Comparison of ENCODE assay signal across 8 cellular contexts in the genomic region with DNA sequence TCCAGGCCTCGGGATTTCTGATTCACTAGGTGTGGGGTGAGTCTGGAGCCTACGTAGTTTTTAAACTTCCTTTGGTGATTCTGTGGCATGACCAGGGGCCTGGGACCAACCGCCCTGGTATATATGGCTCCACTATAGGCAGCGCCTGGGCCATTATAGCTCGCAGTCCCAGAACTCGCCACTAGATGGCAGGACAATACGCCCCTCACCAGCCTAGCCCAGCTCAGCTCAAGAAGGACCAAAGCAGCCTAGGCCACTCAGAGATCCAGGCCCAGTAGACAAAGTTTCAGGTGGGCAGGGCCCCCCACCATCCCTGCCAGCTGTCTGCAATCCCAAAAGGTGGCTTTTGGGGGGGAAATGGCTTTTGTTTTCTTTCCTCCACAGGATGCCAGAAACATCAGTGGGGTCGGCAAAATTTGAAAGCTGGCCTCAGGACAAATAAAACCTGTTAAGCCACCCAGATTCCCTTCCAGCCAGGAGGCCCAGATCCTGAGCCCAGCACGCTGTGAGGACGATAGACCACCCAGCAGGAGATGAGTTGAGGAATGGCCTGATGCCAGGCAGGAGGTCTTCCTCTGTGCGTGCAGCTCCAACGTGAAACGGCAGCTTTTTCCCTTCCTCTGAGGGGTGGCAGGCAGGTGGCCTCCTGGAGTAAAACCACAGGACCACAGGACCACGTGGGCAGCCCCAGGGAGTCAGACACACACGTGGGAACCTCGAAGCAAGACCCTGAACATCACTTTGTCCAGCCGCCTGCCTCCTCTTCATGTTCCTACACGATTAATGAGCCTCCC. TPM values are rescaled to one million over a fixed set of nuclear protein-coding genes. Genes with fewer than 3 reads are reported as not detected.
DNase-seq lines count a peak whose midpoint lies in the region; ATAC-seq and TF ChIP-seq lines count a peak whose summit lies in the region.

No MANE protein-coding gene starts in this region.

- H3K27me3 Mint-ChIP-seq in dendritic cell treated with granulocyte-macrophage colony-stimulating factor and Interleukin-4, amounts not matched to agents 40 ng/mL and 50 ng/mL, for 4 days, result peaks cover 10% of the 10 kb centered on the region

- 0 out of 2 replicates have a peak, but pooled peaks cover 2% of the 10 kb centered on the region for H4K20me1 ChIP-seq in DOHH2 (ENCODE audit: control insufficient read depth, insufficient read depth, low read depth, low read length)

- no peak overlapping the region for H3K4me3 Mint-ChIP-seq in dendritic cell treated with granulocyte-macrophage colony-stimulating factor and Interleukin-4, amounts not matched to agents 40 ng/mL and 50 ng/mL, for 4 days

- H3K9me2 ChIP-seq in DOHH2 (replicated peaks; ENCODE audit: control insufficient read depth, low read length), result no peaks in the 10 kb centered on the region

- peaks cover 17% of the 10 kb centered on the region for H3K9me3 Mint-ChIP-seq in dendritic cell treated with granulocyte-macrophage colony-stimulating factor and Interleukin-4, amounts not matched to agents 40 ng/mL and 50 ng/mL, for 4 days

- peak; percentile 69 for DNase-seq in NCI-H69 (lab: John Stamatoyannopoulos, UW)
- DNase-seq in activated CD4-positive, alpha-beta T cell treated with anti-CD3 and anti-CD28 coated beads, Interleukin-2, amount 50 U/mL, for 24 hours (ENCODE audit: low read depth in 1 of 2, low spot score in 1 of 2), result peak; percentile 67 to 72
- peak; percentile 71 to 84 for DNase-seq in lung microvascular endothelial cell (ENCODE audit: low read depth in 2 of 2)
- DNase-seq in stimulated activated CD8-positive, alpha-beta memory T cell treated with anti-CD3 and anti-CD28 coated beads, Interleukin-15, amount 100 ng/mL, for 24 hours (ENCODE audit: low read depth), result peak; percentile 60

- H3K36me3 Mint-ChIP-seq in dendritic cell treated with granulocyte-macrophage colony-stimulating factor and Interleukin-4, amounts not matched to agents 40 ng/mL and 50 ng/mL, for 4 days (ENCODE audit: low read depth), result no peaks in the 10 kb centered on the region

- H3K27ac Mint-ChIP-seq in dendritic cell treated with granulocyte-macrophage colony-stimulating factor and Interleukin-4, amounts not matched to agents 40 ng/mL and 50 ng/mL, for 4 days, result peak overlapping the region; percentile 26

- intact Hi-C loops in dendritic cell treated with granulocyte-macrophage colony-stimulating factor and Interleukin-4, amounts not matched to agents 40 ng/mL and 50 ng/mL, for 4 days (cut with micrococcal nuclease), result loop anchor here (1.0 to 2.0 kb wide), 3 partner anchors 22 to 176 kb away; no protein-coding TSS in a partner anchor

- ATAC-seq in HG02885 (IDR thresholded peaks at IDR 0.05; ENCODE audit: poor library complexity, unreplicated experiment) (peak; percentile 42), HG02884 (IDR thresholded peaks at IDR 0.05; ENCODE audit: unreplicated experiment) (no peak)

- peaks cover 15% of the 10 kb centered on the region for H3K4me1 Mint-ChIP-seq in dendritic cell treated with granulocyte-macrophage colony-stimulating factor and Interleukin-4, amounts not matched to agents 40 ng/mL and 50 ng/mL, for 4 days (ENCODE audit: low read depth)

- 0 out of 2 replicates have a peak, but pooled peaks cover 3% of the 10 kb centered on the region for H3K27me3 ChIP-seq in DOHH2 (ENCODE audit: control insufficient read depth, low read length)

- H3K4me1 ChIP-seq in DOHH2 (ENCODE audit: control insufficient read depth, low read length), result no peaks in the 10 kb centered on the region

- no peaks in the 10 kb centered on the region for H3K36me3 ChIP-seq in DOHH2 (ENCODE audit: control insufficient read depth, low read length)

- no peak overlapping the region for H3K4me3 ChIP-seq in DOHH2 (ENCODE audit: low read length)

- H3K27ac ChIP-seq in DOHH2 (ENCODE audit: low read depth, low read length), result no peak overlapping the region

- no peaks in the 10 kb centered on the region for H3F3A ChIP-seq in DOHH2 (ENCODE audit: control insufficient read depth, insufficient read depth)

- no peaks in the 10 kb centered on the region for H3K79me2 ChIP-seq in DOHH2 (ENCODE audit: control insufficient read depth, low read length)

- TF ChIP-seq CTCF in DOHH2 (IDR thresholded peaks at IDR 0.05; ENCODE audit: low read depth, low read length, poor library complexity, severe bottlenecking), result peak; percentile 87

- no peaks in the 10 kb centered on the region for H3K9me3 ChIP-seq in DOHH2 (ENCODE audit: control insufficient read depth, insufficient read depth, low read length)

- H3K4me2 ChIP-seq in DOHH2 (ENCODE audit: low read length), result no peak overlapping the region

RNA-seq across cellular contexts. Expression of a gene that starts 24.8 kb away (rescaled TPM):
- total RNA-seq in lung microvascular endothelial cell, result 5.9 and 9.3 TPM in 2 replicates
